1 cellular context compared by ENCODE assay signal in genomic region chr10:48242160-48242904, GRCh38.
TF ChIP-seq lines count a peak whose summit lies in the region.

No MANE protein-coding gene starts in this region.

TF ChIP-seq in K562, 482 proteins besides CTCF, POLR2A, EP300 and RAD21:
- TF ChIP-seq EGR1 (conservative IDR thresholded peaks at IDR 0.05) (no peak), HNRNPLL (IDR thresholded peaks at IDR 0.05; ENCODE audit: low read depth, low read length, poor library complexity, severe bottlenecking) (peak; percentile 13), HEY1 (CRISPR knock-in tag; IDR thresholded peaks at IDR 0.05; ENCODE audit: borderline replicate concordance) (no peak)
